In the genomic region with DNA sequence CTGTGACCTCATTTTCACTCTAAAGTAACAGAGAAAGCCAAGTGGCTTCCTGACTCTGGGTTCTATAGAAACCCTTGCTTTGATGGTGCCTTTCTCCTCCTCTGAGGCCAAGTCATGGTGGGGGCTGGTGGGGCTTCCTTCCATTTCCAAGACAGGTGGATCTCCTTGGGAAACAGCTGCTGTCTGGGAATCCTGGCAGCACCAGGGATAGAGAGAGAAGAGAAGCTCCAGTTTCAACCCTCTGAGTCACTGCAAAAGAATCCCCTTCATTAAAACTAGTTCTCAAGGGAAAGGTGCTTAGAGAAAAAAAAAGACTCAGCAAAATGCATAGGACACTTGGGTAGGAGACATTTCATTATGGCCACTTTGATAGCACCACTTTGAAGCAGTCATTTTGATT, we compare ENCODE assay signal across 1 cellular context.
TF ChIP-seq lines count a peak whose summit lies in the region.

No MANE protein-coding gene starts in this region.

TF ChIP-seq in HepG2, 621 proteins besides CTCF, POLR2A, EP300 and RAD21 (continued from another document):
- TF ChIP-seq, protein P1, sequence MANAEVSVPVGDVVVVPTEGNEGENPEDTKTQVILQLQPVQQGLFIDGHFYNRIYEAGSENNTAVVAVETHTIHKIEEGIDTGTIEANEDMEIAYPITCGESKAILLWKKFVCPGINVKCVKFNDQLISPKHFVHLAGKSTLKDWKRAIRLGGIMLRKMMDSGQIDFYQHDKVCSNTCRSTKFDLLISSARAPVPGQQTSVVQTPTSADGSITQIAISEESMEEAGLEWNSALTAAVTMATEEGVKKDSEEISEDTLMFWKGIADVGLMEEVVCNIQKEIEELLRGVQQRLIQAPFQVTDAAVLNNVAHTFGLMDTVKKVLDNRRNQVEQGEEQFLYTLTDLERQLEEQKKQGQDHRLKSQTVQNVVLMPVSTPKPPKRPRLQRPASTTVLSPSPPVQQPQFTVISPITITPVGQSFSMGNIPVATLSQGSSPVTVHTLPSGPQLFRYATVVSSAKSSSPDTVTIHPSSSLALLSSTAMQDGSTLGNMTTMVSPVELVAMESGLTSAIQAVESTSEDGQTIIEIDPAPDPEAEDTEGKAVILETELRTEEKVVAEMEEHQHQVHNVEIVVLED (CRISPR knock-in tag; IDR thresholded peaks at IDR 0.05; ENCODE audit: borderline replicate concordance) = no peak
- TF ChIP-seq ELK4 (CRISPR knock-in tag; IDR thresholded peaks at IDR 0.05; ENCODE audit: borderline replicate concordance) (no peak), ZNF280D (CRISPR knock-in tag; IDR thresholded peaks at IDR 0.05) (no peak), PITX1 (CRISPR knock-in tag; IDR thresholded peaks at IDR 0.05) (no peak), ETV5 (CRISPR knock-in tag; IDR thresholded peaks at IDR 0.05; ENCODE audit: borderline replicate concordance) (no peak), POGK (CRISPR knock-in tag; conservative IDR thresholded peaks at IDR 0.05) (no peak), ZNF607 (CRISPR knock-in tag; IDR thresholded peaks at IDR 0.05; ENCODE audit: borderline replicate concordance) (no peak), FOXM1 (CRISPR knock-in tag; IDR thresholded peaks at IDR 0.05) (no peak), FOXP4 (CRISPR knock-in tag; IDR thresholded peaks at IDR 0.05) (no peak), ZNF788 (CRISPR knock-in tag; IDR thresholded peaks at IDR 0.05; ENCODE audit: borderline replicate concordance) (no peak)
- TF ChIP-seq, protein P2, sequence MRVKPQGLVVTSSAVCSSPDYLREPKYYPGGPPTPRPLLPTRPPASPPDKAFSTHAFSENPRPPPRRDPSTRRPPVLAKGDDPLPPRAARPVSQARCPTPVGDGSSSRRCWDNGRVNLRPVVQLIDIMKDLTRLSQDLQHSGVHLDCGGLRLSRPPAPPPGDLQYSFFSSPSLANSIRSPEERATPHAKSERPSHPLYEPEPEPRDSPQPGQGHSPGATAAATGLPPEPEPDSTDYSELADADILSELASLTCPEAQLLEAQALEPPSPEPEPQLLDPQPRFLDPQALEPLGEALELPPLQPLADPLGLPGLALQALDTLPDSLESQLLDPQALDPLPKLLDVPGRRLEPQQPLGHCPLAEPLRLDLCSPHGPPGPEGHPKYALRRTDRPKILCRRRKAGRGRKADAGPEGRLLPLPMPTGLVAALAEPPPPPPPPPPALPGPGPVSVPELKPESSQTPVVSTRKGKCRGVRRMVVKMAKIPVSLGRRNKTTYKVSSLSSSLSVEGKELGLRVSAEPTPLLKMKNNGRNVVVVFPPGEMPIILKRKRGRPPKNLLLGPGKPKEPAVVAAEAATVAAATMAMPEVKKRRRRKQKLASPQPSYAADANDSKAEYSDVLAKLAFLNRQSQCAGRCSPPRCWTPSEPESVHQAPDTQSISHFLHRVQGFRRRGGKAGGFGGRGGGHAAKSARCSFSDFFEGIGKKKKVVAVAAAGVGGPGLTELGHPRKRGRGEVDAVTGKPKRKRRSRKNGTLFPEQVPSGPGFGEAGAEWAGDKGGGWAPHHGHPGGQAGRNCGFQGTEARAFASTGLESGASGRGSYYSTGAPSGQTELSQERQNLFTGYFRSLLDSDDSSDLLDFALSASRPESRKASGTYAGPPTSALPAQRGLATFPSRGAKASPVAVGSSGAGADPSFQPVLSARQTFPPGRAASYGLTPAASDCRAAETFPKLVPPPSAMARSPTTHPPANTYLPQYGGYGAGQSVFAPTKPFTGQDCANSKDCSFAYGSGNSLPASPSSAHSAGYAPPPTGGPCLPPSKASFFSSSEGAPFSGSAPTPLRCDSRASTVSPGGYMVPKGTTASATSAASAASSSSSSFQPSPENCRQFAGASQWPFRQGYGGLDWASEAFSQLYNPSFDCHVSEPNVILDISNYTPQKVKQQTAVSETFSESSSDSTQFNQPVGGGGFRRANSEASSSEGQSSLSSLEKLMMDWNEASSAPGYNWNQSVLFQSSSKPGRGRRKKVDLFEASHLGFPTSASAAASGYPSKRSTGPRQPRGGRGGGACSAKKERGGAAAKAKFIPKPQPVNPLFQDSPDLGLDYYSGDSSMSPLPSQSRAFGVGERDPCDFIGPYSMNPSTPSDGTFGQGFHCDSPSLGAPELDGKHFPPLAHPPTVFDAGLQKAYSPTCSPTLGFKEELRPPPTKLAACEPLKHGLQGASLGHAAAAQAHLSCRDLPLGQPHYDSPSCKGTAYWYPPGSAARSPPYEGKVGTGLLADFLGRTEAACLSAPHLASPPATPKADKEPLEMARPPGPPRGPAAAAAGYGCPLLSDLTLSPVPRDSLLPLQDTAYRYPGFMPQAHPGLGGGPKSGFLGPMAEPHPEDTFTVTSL (CRISPR knock-in tag; IDR thresholded peaks at IDR 0.05; ENCODE audit: borderline replicate concordance) = no peak
